In genomic region chr1:28259252-28259934, GRCh38 we compare ENCODE assay signal across 1 cellular context.
A peak's percentile ranks its signal among the peaks of the same experiment; 100 is the strongest.
TF ChIP-seq lines count a peak whose summit lies in the region.

TSS of gene SESN2 (plus strand) at chr1:28259518. CDS start at chr1:28259848, 330 bp downstream.

TF ChIP-seq in HepG2, 621 proteins besides CTCF, POLR2A, EP300 and RAD21 (continued from another document and continues in another):
- TF ChIP-seq ZBTB40 (IDR thresholded peaks at IDR 0.05) = no peak
- TF ChIP-seq ZBTB40 (CRISPR knock-in tag; IDR thresholded peaks at IDR 0.05) = no peak
- TF ChIP-seq NFE2 (CRISPR knock-in tag; IDR thresholded peaks at IDR 0.05) = no peak
- peak; percentile 82 for TF ChIP-seq HDAC1 (CRISPR knock-in tag; IDR thresholded peaks at IDR 0.05)
- TF ChIP-seq KDM4B (CRISPR knock-in tag; IDR thresholded peaks at IDR 0.05) = no peak
- TF ChIP-seq ZNF768 (CRISPR knock-in tag; IDR thresholded peaks at IDR 0.05) = peak; percentile 31; the same call in 1 of the 2 replicates
- no peak for TF ChIP-seq CENPT (CRISPR knock-in tag; IDR thresholded peaks at IDR 0.05; ENCODE audit: low read depth)
- TF ChIP-seq FOXO1 (CRISPR knock-in tag; IDR thresholded peaks at IDR 0.05) = peak; percentile 42; the same call in 1 of the 2 replicates
- TF ChIP-seq ZSCAN31 (CRISPR knock-in tag; IDR thresholded peaks at IDR 0.05; ENCODE audit: low read depth) = peak; percentile 90
- no peak for TF ChIP-seq MEF2D (CRISPR knock-in tag; IDR thresholded peaks at IDR 0.05)
- peak; percentile 76 for TF ChIP-seq YEATS4 (CRISPR knock-in tag; IDR thresholded peaks at IDR 0.05; ENCODE audit: borderline replicate concordance)
- TF ChIP-seq ZSCAN21 (CRISPR knock-in tag; IDR thresholded peaks at IDR 0.05; ENCODE audit: borderline replicate concordance) = 0 out of 2 replicates have a peak, but pooled peaks have one; percentile 10
- peak; percentile 45; the same call in 1 of the 2 replicates for TF ChIP-seq ZBTB4 (CRISPR knock-in tag; IDR thresholded peaks at IDR 0.05; ENCODE audit: borderline replicate concordance)
- peak; percentile 44; the same call in 1 of the 2 replicates for TF ChIP-seq SSRP1 (CRISPR knock-in tag; IDR thresholded peaks at IDR 0.05)
- TF ChIP-seq KLF6 (CRISPR knock-in tag; IDR thresholded peaks at IDR 0.05) = peak; percentile 61; the same call in 1 of the 2 replicates
- TF ChIP-seq GTF2F1 (IDR thresholded peaks at IDR 0.05; ENCODE audit: low read length) = peak; percentile 56; the same call in 1 of the 2 replicates
- TF ChIP-seq MAZ (IDR thresholded peaks at IDR 0.05; ENCODE audit: borderline replicate concordance, low read depth, low read length) = peak; percentile 54; the same call in 1 of the 2 replicates
- peak; percentile 65; the same call in 1 of the 2 replicates for TF ChIP-seq MAZ (CRISPR knock-in tag; IDR thresholded peaks at IDR 0.05; ENCODE audit: low read depth)
- TF ChIP-seq ZNF674 (CRISPR knock-in tag; IDR thresholded peaks at IDR 0.05; ENCODE audit: low read depth) = peak; percentile 85; the same call in 1 of the 2 replicates
- TF ChIP-seq NR2F2 (IDR thresholded peaks at IDR 0.05; ENCODE audit: borderline replicate concordance, low read depth) = no peak
- 0 out of 2 replicates have a peak, but pooled peaks have one; percentile 67 for TF ChIP-seq ZFP36L1 (CRISPR knock-in tag; IDR thresholded peaks at IDR 0.05)
- 0 out of 2 replicates have a peak, but pooled peaks have one; percentile 45 for TF ChIP-seq FIP1L1 (IDR thresholded peaks at IDR 0.05; ENCODE audit: borderline replicate concordance, insufficient read depth, low read depth, low read length)
- TF ChIP-seq ZNF329 (CRISPR knock-in tag; IDR thresholded peaks at IDR 0.05; ENCODE audit: low read depth) = peak; percentile 34; the same call in 1 of the 2 replicates
- TF ChIP-seq CAMTA2 (CRISPR knock-in tag; IDR thresholded peaks at IDR 0.05; ENCODE audit: borderline replicate concordance) = 0 out of 2 replicates have a peak, but pooled peaks have one; percentile 75
- no peak for TF ChIP-seq TIGD3 (CRISPR knock-in tag; IDR thresholded peaks at IDR 0.05; ENCODE audit: borderline replicate concordance)
- TF ChIP-seq NR1H2 (CRISPR knock-in tag; IDR thresholded peaks at IDR 0.05; ENCODE audit: borderline replicate concordance, low read depth) = no peak
- TF ChIP-seq TBX2 (CRISPR knock-in tag; IDR thresholded peaks at IDR 0.05; ENCODE audit: borderline replicate concordance) = peak; percentile 79
- peak; percentile 7; the same call in 1 of the 2 replicates for TF ChIP-seq HOMEZ (CRISPR knock-in tag; IDR thresholded peaks at IDR 0.05; ENCODE audit: low read depth)
- 0 out of 2 replicates have a peak, but pooled peaks have one; percentile 24 for TF ChIP-seq ZBTB3 (CRISPR knock-in tag; IDR thresholded peaks at IDR 0.05; ENCODE audit: borderline replicate concordance, low read depth)
- TF ChIP-seq RNF219 (CRISPR knock-in tag; IDR thresholded peaks at IDR 0.05) = no peak
- TF ChIP-seq DRAP1 (CRISPR knock-in tag; IDR thresholded peaks at IDR 0.05) = peak; percentile 90
- no peak for TF ChIP-seq TCF12 (IDR thresholded peaks at IDR 0.05)
- TF ChIP-seq TCF12 (CRISPR knock-in tag; IDR thresholded peaks at IDR 0.05) = peak; percentile 57; the same call in 1 of the 2 replicates
- peak; percentile 81; the same call in 1 of the 2 replicates for TF ChIP-seq SRY (CRISPR knock-in tag; IDR thresholded peaks at IDR 0.05)
- peak; percentile 85 for TF ChIP-seq ARID4A (CRISPR knock-in tag; IDR thresholded peaks at IDR 0.05; ENCODE audit: borderline replicate concordance)
- peak; percentile 56; the same call in 1 of the 2 replicates for TF ChIP-seq ZNF766 (CRISPR knock-in tag; IDR thresholded peaks at IDR 0.05; ENCODE audit: borderline replicate concordance)
